In genomic region chrX:129872524-129872923, GRCh38 we compare ENCODE assay signal across 8 cellular contexts.
"Had no signal": no experiment of that assay in that cellular context is flagged by ENCODE, and none has a peak within 500 bp of the region (broad histone marks: within the 10 kb centered on the region; RNA-seq: fewer than 3 reads in every experiment).

No MANE protein-coding gene starts in this region.

- H3K4me3 ChIP-seq: GM12878 had no signal

- DNase-seq: GDM1, GF-D8 had no signal

- ATAC-seq: GM12878 had no signal

- FAIRE-seq: G401.6, GM12878, GM12891, GM12892, GM18507, GM19239 had no signal
